7 cellular contexts compared by ENCODE assay signal in genomic region chrX:24310916-24311315, GRCh38. TPM values are rescaled to one million over a fixed set of nuclear protein-coding genes. Genes with fewer than 3 reads are reported as not detected.
"Had no signal": no experiment of that assay in that cellular context is flagged by ENCODE, and none has a peak within 500 bp of the region (broad histone marks: within the 10 kb centered on the region; RNA-seq: fewer than 3 reads in every experiment).

No MANE protein-coding gene starts in this region.

RNA-seq across cellular contexts. Expression of gene SUPT20HL2, which starts 3.0 kb away (rescaled TPM):
- total RNA-seq: activated CD8-positive, alpha-beta T cell treated with anti-CD3 and anti-CD28 coated beads, Interleukin-2, amount 10 ng/mL, durations not matched to agents 7 days and 5 days; activated naive CD8-positive, alpha-beta T cell treated with anti-CD3 and anti-CD28 coated beads, Interleukin-2, amount 10 ng/mL, durations not matched to agents 7 days and 5 days; adrenal gland; body of pancreas; bronchial epithelial cell; NCI-H460; Right ventricle myocardium inferior had no signal
- polyA plus RNA-seq: adrenal gland had no signal

RNA-seq across cellular contexts. Expression of gene SUPT20HL1, which starts 49.5 kb away (rescaled TPM):
- total RNA-seq: activated CD8-positive, alpha-beta T cell treated with anti-CD3 and anti-CD28 coated beads, Interleukin-2, amount 10 ng/mL, durations not matched to agents 7 days and 5 days; activated naive CD8-positive, alpha-beta T cell treated with anti-CD3 and anti-CD28 coated beads, Interleukin-2, amount 10 ng/mL, durations not matched to agents 7 days and 5 days; NCI-H460; Right ventricle myocardium inferior had no signal
- polyA plus RNA-seq: adrenal gland had no signal
